Comparison of ENCODE assay signal across 8 cellular contexts in the genomic region with DNA sequence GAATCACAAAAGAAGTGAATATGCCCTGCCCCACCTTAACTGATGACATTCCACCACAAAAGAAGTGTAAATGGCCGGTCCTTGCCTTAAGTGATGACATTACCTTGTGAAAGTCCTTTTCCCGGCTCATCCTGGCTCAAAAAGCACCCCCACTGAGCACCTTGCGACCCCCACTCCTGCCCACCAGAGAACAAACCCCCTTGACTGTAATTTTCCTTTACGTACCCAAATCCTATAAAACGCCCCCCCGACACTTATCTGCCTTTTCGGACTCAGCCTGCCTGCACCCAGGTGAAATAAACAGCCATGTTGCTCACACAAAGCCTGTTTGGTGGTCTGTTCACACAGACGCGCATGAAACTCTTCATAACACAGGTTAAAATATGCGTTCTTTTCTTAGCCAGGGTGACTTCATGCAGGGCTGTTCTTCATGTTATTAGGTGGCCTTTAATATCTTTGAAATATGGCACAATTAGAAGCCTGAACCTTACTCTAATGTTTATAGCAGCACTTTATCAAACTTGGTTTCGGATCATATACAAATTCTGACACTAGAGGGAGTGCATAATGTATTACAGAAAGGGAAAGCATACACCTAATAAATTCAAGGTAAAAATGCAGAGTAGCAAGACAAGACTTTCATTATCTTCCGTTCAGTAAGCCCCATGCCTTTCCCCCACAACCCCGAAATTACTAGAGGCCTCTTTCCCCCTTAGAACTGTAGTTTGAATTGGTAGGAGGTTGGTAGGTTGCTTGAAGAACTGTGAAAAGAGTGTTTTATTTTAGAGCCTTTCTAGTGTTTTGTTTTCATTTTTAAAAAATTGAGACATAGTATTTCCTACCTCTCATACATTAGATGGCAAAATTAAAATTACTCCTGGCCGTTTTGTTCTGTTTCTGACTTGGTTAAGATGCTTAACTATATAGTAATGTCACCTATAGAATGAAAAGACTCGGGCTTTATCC.
DNase-seq lines count a peak whose midpoint lies in the region; ATAC-seq, FAIRE-seq and TF ChIP-seq lines count a peak whose summit lies in the region.

No MANE protein-coding gene starts in this region.

- 47% methylated on average over 14 of the region's 15 CpGs for WGBS in SK-N-SH (ENCODE audit: low lambda C conversion rate)

- FAIRE-seq in urothelium cell line (lab: Jason Lieb, UNC), result no peak

- peak; percentile 74 for DNase-seq in NCI-H510A treated with DMSO at 0.1 percent for 48 hours (lab: John Stamatoyannopoulos, UW)
- DNase-seq in NCI-H510A (lab: John Stamatoyannopoulos, UW), result no peak
- DNase-seq in SK-N-SH, result peak; percentile 30
- DNase-seq in urothelium cell line (ENCODE audit: low spot score), result peak; percentile 33
- no peak for DNase-seq in NCI-H2029 (lab: John Stamatoyannopoulos, UW)

- POLR2A ChIA-PET in SK-N-SH (lab: Yijun Ruan, JAX), result no interaction called here

- peak overlapping the region; percentile 38; the same call in 1 of the 2 replicates for H3K4me2 ChIP-seq in SK-N-SH

- H3K9ac ChIP-seq in SK-N-SH, result no peak overlapping the region
- peak overlapping the region; percentile 71 for H3K9ac ChIP-seq in iPS-15b (ENCODE audit: low read depth, low read length)

- H3K9me3 ChIP-seq in SK-N-SH (no peaks in the 10 kb centered on the region), iPS-15b (ENCODE audit: control insufficient read depth, insufficient read depth, low read length) (no peaks in the 10 kb centered on the region)

- H3K79me2 ChIP-seq in SK-N-SH (ENCODE audit: insufficient read depth), result no peaks in the 10 kb centered on the region

- H4K20me1 ChIP-seq in SK-N-SH (ENCODE audit: insufficient read depth), result no peaks in the 10 kb centered on the region

- H3F3A ChIP-seq in SK-N-SH (replicated peaks; ENCODE audit: insufficient read depth), result no peaks in the 10 kb centered on the region

- no peaks in the 10 kb centered on the region for H3K36me3 ChIP-seq in SK-N-SH (replicated peaks in 1 of 2; ENCODE audit: control insufficient read depth in 1 of 2, insufficient read depth in 2 of 2, low read length in 1 of 2)
- peaks cover 18% of the 10 kb centered on the region for H3K36me3 ChIP-seq in iPS-15b (ENCODE audit: control insufficient read depth, insufficient read depth, low read length)

- no peak for TF ChIP-seq EP300 in SK-N-SH (IDR thresholded peaks at IDR 0.05; ENCODE audit: borderline replicate concordance in 1 of 2, low read depth in 1 of 2, low read length in 1 of 2)

- TF ChIP-seq CTCF in SK-N-SH (IDR thresholded peaks at IDR 0.05), result peak; percentile 75

- CTCF ChIA-PET in SK-N-SH (lab: Yijun Ruan, JAX), result interaction anchor here (0.6 to 1.0 kb wide), 2 partner anchors 10 to 24 kb away, joined by 3 read pairs; no protein-coding TSS in a partner anchor

- TF ChIP-seq RAD21 in SK-N-SH (IDR thresholded peaks at IDR 0.05; ENCODE audit: low read length), result peak; percentile 75

- H3K4me1 ChIP-seq in SK-N-SH (ENCODE audit: control insufficient read depth in 1 of 2, insufficient read depth in 2 of 2, low read depth in 1 of 2, low read length in 1 of 2) (no peaks in the 10 kb centered on the region; a peak in 2 of 4 replicates), iPS-15b (ENCODE audit: control insufficient read depth, insufficient read depth, low read length) (peaks cover 15% of the 10 kb centered on the region)

- H3K4me3 ChIP-seq in SK-N-SH (ENCODE audit: low read depth in 2 of 2, low read length in 1 of 2), result peak overlapping the region; percentile 27 to 32; a peak in 2 of 4 replicates
- H3K4me3 ChIP-seq in iPS-15b (ENCODE audit: low read depth, low read length), result peak overlapping the region; percentile 70

- no peaks in the 10 kb centered on the region; the same call in 1 of the 2 replicates for H3K27me3 ChIP-seq in SK-N-SH (ENCODE audit: insufficient read depth)
- H3K27me3 ChIP-seq in iPS-15b (ENCODE audit: control insufficient read depth, insufficient read depth, low read length), result no peaks in the 10 kb centered on the region

- no peaks in the 10 kb centered on the region for H3K9me2 ChIP-seq in SK-N-SH

- peak overlapping the region; percentile 50; the same call in 1 of the 2 replicates for H2AFZ ChIP-seq in SK-N-SH (ENCODE audit: low read depth)

- no peak overlapping the region for H3K27ac ChIP-seq in SK-N-SH (ENCODE audit: low read depth in 2 of 2, low read length in 1 of 2)

- ATAC-seq in HG03520 (IDR thresholded peaks at IDR 0.05; ENCODE audit: unreplicated experiment) (peak; percentile 50), HG02571 (IDR thresholded peaks at IDR 0.05; ENCODE audit: unreplicated experiment) (no peak)

TF ChIP-seq in SK-N-SH, 30 proteins besides CTCF, POLR2A, EP300 and RAD21:
- TF ChIP-seq, protein P1, sequence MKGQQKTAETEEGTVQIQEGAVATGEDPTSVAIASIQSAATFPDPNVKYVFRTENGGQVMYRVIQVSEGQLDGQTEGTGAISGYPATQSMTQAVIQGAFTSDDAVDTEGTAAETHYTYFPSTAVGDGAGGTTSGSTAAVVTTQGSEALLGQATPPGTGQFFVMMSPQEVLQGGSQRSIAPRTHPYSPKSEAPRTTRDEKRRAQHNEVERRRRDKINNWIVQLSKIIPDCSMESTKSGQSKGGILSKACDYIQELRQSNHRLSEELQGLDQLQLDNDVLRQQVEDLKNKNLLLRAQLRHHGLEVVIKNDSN (IDR thresholded peaks at IDR 0.05; ENCODE audit: borderline replicate concordance, low read depth), result no peak
- TF ChIP-seq SMC3 (IDR thresholded peaks at IDR 0.05; ENCODE audit: low read depth, low read length), result peak; percentile 72
TF ChIP-seq in SK-N-SH: peak in this region for 1.

Comparison
In these comparisons a context has a peak if more than half of its experiments do, and no peak if none do; other contexts are left out.
1. DNase-seq: peak in NCI-H510A treated with DMSO at 0.1 percent for 48 hours (single experiment), SK-N-SH (single experiment) and urothelium cell line (single experiment); none in NCI-H510A (single experiment) and NCI-H2029 (single experiment).